In genomic region chr3:120498947-120499346, GRCh38 we compare ENCODE assay signal across 10 cellular contexts. TPM values are rescaled to one million over a fixed set of nuclear protein-coding genes. Genes with fewer than 3 reads are reported as not detected.
DNase-seq lines count a peak whose midpoint lies in the region; ATAC-seq, FAIRE-seq and TF ChIP-seq lines count a peak whose summit lies in the region.
"Had no signal": no experiment of that assay in that cellular context is flagged by ENCODE, and none has a peak within 500 bp of the region (broad histone marks: within the 10 kb centered on the region; RNA-seq: fewer than 3 reads in every experiment).

No MANE protein-coding gene starts in this region.

- H4K20me1 ChIP-seq in GM23338 (replicated peaks; ENCODE audit: insufficient read depth) (no peaks in the 10 kb centered on the region), astrocyte (ENCODE audit: insufficient read depth, low read length) (no peaks in the 10 kb centered on the region)

- H3K4me3 ChIP-seq in GM23338 (no peak overlapping the region), astrocyte (ENCODE audit: insufficient read depth, low read depth, low read length) (no peak overlapping the region), right atrium auricular region (no peak overlapping the region), skeletal muscle tissue (ENCODE audit: low read length in 3 of 3) (no peak overlapping the region)

- TF ChIP-seq CTCF in GM23338 (conservative IDR thresholded peaks at IDR 0.05; ENCODE audit: low read depth in 2 of 2) (no peak), astrocyte (IDR thresholded peaks at IDR 0.05; ENCODE audit: insufficient read depth, low read depth, low read length) (no peak), right atrium auricular region (IDR thresholded peaks at IDR 0.05) (no peak)

- peaks cover 38% of the 10 kb centered on the region for H3K4me1 ChIP-seq in GM23338 (ENCODE audit: insufficient read depth)
- peaks cover 26% of the 10 kb centered on the region for H3K4me1 ChIP-seq in astrocyte (ENCODE audit: insufficient read depth, low read length)
- H3K4me1 ChIP-seq in right atrium auricular region: peaks cover 0 to 22% of the 10 kb centered on the region in 2 donors
- H3K4me1 ChIP-seq in skeletal muscle tissue (ENCODE audit: control insufficient read depth in 3 of 3, insufficient read depth in 3 of 3, low read length in 3 of 3): no peaks in the 10 kb centered on the region

- ATAC-seq in GM23338 (peak; percentile 90), GM18520 (IDR thresholded peaks at IDR 0.05; ENCODE audit: unreplicated experiment) (no peak)

- H3K27ac ChIP-seq in GM23338 (ENCODE audit: low read depth) (peak overlapping the region; percentile 88), astrocyte (ENCODE audit: low read depth, low read length) (peak overlapping the region; percentile 57), right atrium auricular region (peak overlapping the region; percentile 1 to 31), skeletal muscle tissue (ENCODE audit: low read depth, low read length) (peak overlapping the region; percentile 18)

- H3K9me3 Mint-ChIP-seq in GM23338 (peaks cover 28% of the 10 kb centered on the region), astrocyte (ENCODE audit: unreplicated experiment) (peaks cover 17% of the 10 kb centered on the region)

- H3F3A ChIP-seq in GM23338 (replicated peaks; ENCODE audit: low read depth): no peaks in the 10 kb centered on the region

- no peaks in the 10 kb centered on the region for H3K36me3 ChIP-seq in GM23338 (ENCODE audit: insufficient read depth)
- no peaks in the 10 kb centered on the region for H3K36me3 ChIP-seq in astrocyte (ENCODE audit: insufficient read depth, low read length)
- H3K36me3 ChIP-seq in right atrium auricular region: no peaks in the 10 kb centered on the region
- H3K36me3 ChIP-seq in skeletal muscle tissue (ENCODE audit: control insufficient read depth in 3 of 3, insufficient read depth in 3 of 3, low read length in 3 of 3): no peaks in the 10 kb centered on the region

- H3K79me2 ChIP-seq in GM23338 (replicated peaks; ENCODE audit: insufficient read depth): no peaks in the 10 kb centered on the region
- H3K79me2 ChIP-seq in astrocyte (ENCODE audit: insufficient read depth, low read length): no peaks in the 10 kb centered on the region

- H2AFZ ChIP-seq in GM23338 (no peak overlapping the region), astrocyte (ENCODE audit: low read depth, low read length) (no peak overlapping the region)

- H3K27me3 ChIP-seq in GM23338 (ENCODE audit: insufficient read depth) (no peaks in the 10 kb centered on the region), astrocyte (ENCODE audit: insufficient read depth, low read length) (no peaks in the 10 kb centered on the region), right atrium auricular region (no peaks in the 10 kb centered on the region), skeletal muscle tissue (ENCODE audit: control insufficient read depth in 3 of 3, insufficient read depth in 3 of 3, low read length in 3 of 3) (no peaks in the 10 kb centered on the region)

- peak overlapping the region; percentile 73; the same call in 1 of the 2 replicates for H3K27ac Mint-ChIP-seq in GM23338
- H3K27ac Mint-ChIP-seq in astrocyte (ENCODE audit: unreplicated experiment): peak overlapping the region; percentile 71
- H3K27ac Mint-ChIP-seq: activated B cell treated with CpG ODN at 0.5 μM for 24 hours had no signal

- H3K9me3 ChIP-seq in astrocyte (ENCODE audit: insufficient read depth, low read depth, low read length) (peaks cover 10% of the 10 kb centered on the region), right atrium auricular region (no peaks in the 10 kb centered on the region), skeletal muscle tissue (ENCODE audit: control insufficient read depth in 3 of 3, low read length in 3 of 3) (no peaks in the 10 kb centered on the region)

- H3K4me3 Mint-ChIP-seq in GM23338 (0 out of 3 replicates have a peak overlapping the region, but pooled peaks have one; percentile 12), astrocyte (ENCODE audit: unreplicated experiment) (no peak overlapping the region)
- H3K4me3 Mint-ChIP-seq: activated B cell treated with CpG ODN at 0.5 μM for 24 hours had no signal

- H3K36me3 Mint-ChIP-seq in GM23338 (ENCODE audit: low read depth) (peaks cover 24% of the 10 kb centered on the region), astrocyte (ENCODE audit: low read depth, unreplicated experiment) (peaks cover 8% of the 10 kb centered on the region)

- H3K9me2 ChIP-seq in GM23338 (ENCODE audit: insufficient read depth): no peaks in the 10 kb centered on the region

- H3K4me1 Mint-ChIP-seq in GM23338: peaks cover 46% of the 10 kb centered on the region
- peaks cover 42% of the 10 kb centered on the region for H3K4me1 Mint-ChIP-seq in astrocyte (ENCODE audit: low read depth, unreplicated experiment)
- H3K4me1 Mint-ChIP-seq: activated B cell treated with CpG ODN at 0.5 μM for 24 hours had no signal

- H3K27me3 Mint-ChIP-seq in GM23338 (ENCODE audit: insufficient read depth, low read depth, poor library complexity) (no peaks in the 10 kb centered on the region), astrocyte (ENCODE audit: low read depth, unreplicated experiment) (no peaks in the 10 kb centered on the region)
- H3K27me3 Mint-ChIP-seq: activated B cell treated with CpG ODN at 0.5 μM for 24 hours had no signal

- H3K9ac ChIP-seq in astrocyte (ENCODE audit: low read length): peak overlapping the region; percentile 47
- no peak overlapping the region for H3K9ac ChIP-seq in skeletal muscle tissue (ENCODE audit: low read depth in 1 of 3, low read length in 3 of 3)

- peak; percentile 83 for DNase-seq in GM23338 (ENCODE audit: low spot score)
- DNase-seq in astrocyte (ENCODE audit: low read depth): peak; percentile 99
- DNase-seq in right atrium auricular region (ENCODE audit: low spot score): peak; percentile 62
- DNase-seq in NCI-H524 treated with DMSO at 0.1 percent for 48 hours (lab: John Stamatoyannopoulos, UW): no peak
- DNase-seq in NCI-H1436 treated with DMSO at 0.1 percent for 48 hours (lab: John Stamatoyannopoulos, UW): no peak
- no peak for DNase-seq in NCI-H1694 treated with DMSO at 0.1 percent for 48 hours (lab: John Stamatoyannopoulos, UW)
- DNase-seq: activated B cell treated with CpG ODN at 0.5 μM for 24 hours, NCI-H2171 had no signal

- peak; percentile 98 for FAIRE-seq in astrocyte (lab: Jason Lieb, UNC)

- H3K4me2 ChIP-seq in GM23338: peak overlapping the region; percentile 10
- H3K4me2 ChIP-seq in astrocyte (ENCODE audit: low read length): peak overlapping the region; percentile 52

RNA-seq across cellular contexts. Expression of gene FSTL1, which starts 48.2 kb away (rescaled TPM):
- total RNA-seq in GM23338 (2014; rRNA removed; shearing (Covaris generic)): 258 and 272 TPM in 2 replicates
- polyA plus RNA-seq in GM23338 (2016; fragmentation: Nextera tagmentation; extraction: Ambion mirVana): 49.1 and 50.8 TPM in 2 replicates
- total RNA-seq in astrocyte: 1,010 and 1,056 TPM in 2 replicates
- total RNA-seq in right atrium auricular region: 100 to 1,000 TPM; 327 to 380 TPM
- total RNA-seq in skeletal muscle tissue: 377 TPM
- total RNA-seq: activated B cell treated with CpG ODN at 0.5 μM for 24 hours had no signal

Comparison
In these comparisons a context has a peak if more than half of its experiments do, and no peak if none do; other contexts are left out.
1. DNase-seq: peak in GM23338 (single experiment), astrocyte (single experiment) and right atrium auricular region (single experiment); none in NCI-H524 treated with DMSO at 0.1 percent for 48 hours (single experiment), NCI-H1436 treated with DMSO at 0.1 percent for 48 hours (single experiment) and NCI-H1694 treated with DMSO at 0.1 percent for 48 hours (single experiment).
2. H3K27ac ChIP-seq: peak in every context shown above with its lines; median percentile 88 in GM23338; 57 in astrocyte; 18 in skeletal muscle tissue; 16 in right atrium auricular region.